In the genomic region with DNA sequence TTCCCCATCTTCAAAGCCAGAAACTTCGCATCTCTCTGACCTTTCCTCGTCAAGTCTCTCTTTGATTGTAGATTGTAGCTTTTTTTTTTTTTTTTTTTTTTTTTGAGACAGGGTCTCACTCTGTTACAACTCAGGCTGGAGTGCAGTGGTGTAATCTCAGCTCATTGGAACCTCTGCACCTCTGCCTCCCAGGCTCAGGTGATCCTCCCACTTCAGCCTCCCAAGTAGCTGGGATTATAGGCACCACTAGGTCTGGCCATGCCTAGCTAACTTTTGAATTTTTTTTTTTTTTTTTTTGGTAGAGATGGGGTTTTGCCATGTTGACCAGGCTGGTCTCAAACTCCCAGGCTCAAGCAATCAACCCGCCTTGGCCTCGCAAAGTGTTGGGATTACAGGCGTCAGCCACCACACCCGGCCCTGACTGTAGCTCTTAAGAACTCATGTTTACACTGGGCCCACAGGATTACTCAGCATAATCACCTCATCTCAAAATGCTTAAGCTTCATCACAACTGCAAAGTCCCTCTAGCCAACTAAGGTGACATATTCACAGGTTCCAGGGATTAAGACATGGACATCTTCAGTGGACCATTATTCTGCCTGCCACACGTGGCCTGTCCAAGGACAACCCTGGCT, we compare ENCODE assay signal across 1 cellular context.
TF ChIP-seq lines count a peak whose summit lies in the region.

No MANE protein-coding gene starts in this region.

TF ChIP-seq in K562, 482 proteins besides CTCF, POLR2A, EP300 and RAD21 (continued from another document and continues in another):
- TF ChIP-seq, protein P1, sequence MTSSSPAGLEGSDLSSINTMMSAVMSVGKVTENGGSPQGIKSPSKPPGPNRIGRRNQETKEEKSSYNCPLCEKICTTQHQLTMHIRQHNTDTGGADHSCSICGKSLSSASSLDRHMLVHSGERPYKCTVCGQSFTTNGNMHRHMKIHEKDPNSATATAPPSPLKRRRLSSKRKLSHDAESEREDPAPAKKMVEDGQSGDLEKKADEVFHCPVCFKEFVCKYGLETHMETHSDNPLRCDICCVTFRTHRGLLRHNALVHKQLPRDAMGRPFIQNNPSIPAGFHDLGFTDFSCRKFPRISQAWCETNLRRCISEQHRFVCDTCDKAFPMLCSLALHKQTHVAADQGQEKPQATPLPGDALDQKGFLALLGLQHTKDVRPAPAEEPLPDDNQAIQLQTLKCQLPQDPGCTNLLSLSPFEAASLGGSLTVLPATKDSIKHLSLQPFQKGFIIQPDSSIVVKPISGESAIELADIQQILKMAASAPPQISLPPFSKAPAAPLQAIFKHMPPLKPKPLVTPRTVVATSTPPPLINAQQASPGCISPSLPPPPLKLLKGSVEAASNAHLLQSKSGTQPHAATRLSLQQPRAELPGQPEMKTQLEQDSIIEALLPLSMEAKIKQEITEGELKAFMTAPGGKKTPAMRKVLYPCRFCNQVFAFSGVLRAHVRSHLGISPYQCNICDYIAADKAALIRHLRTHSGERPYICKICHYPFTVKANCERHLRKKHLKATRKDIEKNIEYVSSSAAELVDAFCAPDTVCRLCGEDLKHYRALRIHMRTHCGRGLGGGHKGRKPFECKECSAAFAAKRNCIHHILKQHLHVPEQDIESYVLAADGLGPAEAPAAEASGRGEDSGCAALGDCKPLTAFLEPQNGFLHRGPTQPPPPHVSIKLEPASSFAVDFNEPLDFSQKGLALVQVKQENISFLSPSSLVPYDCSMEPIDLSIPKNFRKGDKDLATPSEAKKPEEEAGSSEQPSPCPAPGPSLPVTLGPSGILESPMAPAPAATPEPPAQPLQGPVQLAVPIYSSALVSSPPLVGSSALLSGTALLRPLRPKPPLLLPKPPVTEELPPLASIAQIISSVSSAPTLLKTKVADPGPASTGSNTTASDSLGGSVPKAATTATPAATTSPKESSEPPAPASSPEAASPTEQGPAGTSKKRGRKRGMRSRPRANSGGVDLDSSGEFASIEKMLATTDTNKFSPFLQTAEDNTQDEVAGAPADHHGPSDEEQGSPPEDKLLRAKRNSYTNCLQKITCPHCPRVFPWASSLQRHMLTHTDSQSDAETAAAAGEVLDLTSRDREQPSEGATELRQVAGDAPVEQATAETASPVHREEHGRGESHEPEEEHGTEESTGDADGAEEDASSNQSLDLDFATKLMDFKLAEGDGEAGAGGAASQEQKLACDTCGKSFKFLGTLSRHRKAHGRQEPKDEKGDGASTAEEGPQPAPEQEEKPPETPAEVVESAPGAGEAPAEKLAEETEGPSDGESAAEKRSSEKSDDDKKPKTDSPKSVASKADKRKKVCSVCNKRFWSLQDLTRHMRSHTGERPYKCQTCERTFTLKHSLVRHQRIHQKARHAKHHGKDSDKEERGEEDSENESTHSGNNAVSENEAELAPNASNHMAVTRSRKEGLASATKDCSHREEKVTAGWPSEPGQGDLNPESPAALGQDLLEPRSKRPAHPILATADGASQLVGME (CRISPR knock-in tag; IDR thresholded peaks at IDR 0.05) = no peak
- TF ChIP-seq SETDB1 (IDR thresholded peaks at IDR 0.05; ENCODE audit: low read length) = no peak
- no peak for TF ChIP-seq ZNF780A (CRISPR knock-in tag; IDR thresholded peaks at IDR 0.05)
- no peak for TF ChIP-seq ZNF274 (IDR thresholded peaks at IDR 0.05; ENCODE audit: borderline replicate concordance, low read depth, low read length)
- no peak for TF ChIP-seq NFXL1 (CRISPR knock-in tag; IDR thresholded peaks at IDR 0.05)
- no peak for TF ChIP-seq CXXC5 (CRISPR knock-in tag; IDR thresholded peaks at IDR 0.05)
- no peak for TF ChIP-seq NR2C1 (IDR thresholded peaks at IDR 0.05)
- no peak for TF ChIP-seq NR2C1 (tag; IDR thresholded peaks at IDR 0.05)
- no peak for TF ChIP-seq ZSCAN32 (CRISPR knock-in tag; IDR thresholded peaks at IDR 0.05)
- no peak for TF ChIP-seq ZNF3 (CRISPR knock-in tag; IDR thresholded peaks at IDR 0.05)
- TF ChIP-seq HDAC2 (IDR thresholded peaks at IDR 0.05) = no peak
- 0 out of 2 replicates have a peak, but pooled peaks have one; percentile 39 for TF ChIP-seq ZNF384 (IDR thresholded peaks at IDR 0.05; ENCODE audit: low read depth, low read length)
- no peak for TF ChIP-seq ARID1B (IDR thresholded peaks at IDR 0.05)
- TF ChIP-seq, protein P2, sequence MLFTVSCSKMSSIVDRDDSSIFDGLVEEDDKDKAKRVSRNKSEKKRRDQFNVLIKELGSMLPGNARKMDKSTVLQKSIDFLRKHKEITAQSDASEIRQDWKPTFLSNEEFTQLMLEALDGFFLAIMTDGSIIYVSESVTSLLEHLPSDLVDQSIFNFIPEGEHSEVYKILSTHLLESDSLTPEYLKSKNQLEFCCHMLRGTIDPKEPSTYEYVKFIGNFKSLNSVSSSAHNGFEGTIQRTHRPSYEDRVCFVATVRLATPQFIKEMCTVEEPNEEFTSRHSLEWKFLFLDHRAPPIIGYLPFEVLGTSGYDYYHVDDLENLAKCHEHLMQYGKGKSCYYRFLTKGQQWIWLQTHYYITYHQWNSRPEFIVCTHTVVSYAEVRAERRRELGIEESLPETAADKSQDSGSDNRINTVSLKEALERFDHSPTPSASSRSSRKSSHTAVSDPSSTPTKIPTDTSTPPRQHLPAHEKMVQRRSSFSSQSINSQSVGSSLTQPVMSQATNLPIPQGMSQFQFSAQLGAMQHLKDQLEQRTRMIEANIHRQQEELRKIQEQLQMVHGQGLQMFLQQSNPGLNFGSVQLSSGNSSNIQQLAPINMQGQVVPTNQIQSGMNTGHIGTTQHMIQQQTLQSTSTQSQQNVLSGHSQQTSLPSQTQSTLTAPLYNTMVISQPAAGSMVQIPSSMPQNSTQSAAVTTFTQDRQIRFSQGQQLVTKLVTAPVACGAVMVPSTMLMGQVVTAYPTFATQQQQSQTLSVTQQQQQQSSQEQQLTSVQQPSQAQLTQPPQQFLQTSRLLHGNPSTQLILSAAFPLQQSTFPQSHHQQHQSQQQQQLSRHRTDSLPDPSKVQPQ (CRISPR knock-in tag; IDR thresholded peaks at IDR 0.05; ENCODE audit: borderline replicate concordance) = no peak
- no peak for TF ChIP-seq HNRNPUL1 (IDR thresholded peaks at IDR 0.05; ENCODE audit: low read length)
- TF ChIP-seq, protein P3, sequence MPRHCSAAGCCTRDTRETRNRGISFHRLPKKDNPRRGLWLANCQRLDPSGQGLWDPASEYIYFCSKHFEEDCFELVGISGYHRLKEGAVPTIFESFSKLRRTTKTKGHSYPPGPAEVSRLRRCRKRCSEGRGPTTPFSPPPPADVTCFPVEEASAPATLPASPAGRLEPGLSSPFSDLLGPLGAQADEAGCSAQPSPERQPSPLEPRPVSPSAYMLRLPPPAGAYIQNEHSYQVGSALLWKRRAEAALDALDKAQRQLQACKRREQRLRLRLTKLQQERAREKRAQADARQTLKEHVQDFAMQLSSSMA (CRISPR knock-in tag; IDR thresholded peaks at IDR 0.05) = no peak
- TF ChIP-seq CC2D1A (IDR thresholded peaks at IDR 0.05) = no peak
- TF ChIP-seq ZNF133 (CRISPR knock-in tag; IDR thresholded peaks at IDR 0.05) = no peak
- TF ChIP-seq GABPA (tag; conservative IDR thresholded peaks at IDR 0.05; ENCODE audit: low read depth) = no peak
- TF ChIP-seq ZNF551 (CRISPR knock-in tag; IDR thresholded peaks at IDR 0.05) = no peak
- TF ChIP-seq ZNF316 (IDR thresholded peaks at IDR 0.05) = peak; percentile 90
- no peak for TF ChIP-seq ILF3 (IDR thresholded peaks at IDR 0.05; ENCODE audit: borderline replicate concordance)
- no peak for TF ChIP-seq STAT5B (CRISPR knock-in tag; IDR thresholded peaks at IDR 0.05)
- TF ChIP-seq, protein P4, sequence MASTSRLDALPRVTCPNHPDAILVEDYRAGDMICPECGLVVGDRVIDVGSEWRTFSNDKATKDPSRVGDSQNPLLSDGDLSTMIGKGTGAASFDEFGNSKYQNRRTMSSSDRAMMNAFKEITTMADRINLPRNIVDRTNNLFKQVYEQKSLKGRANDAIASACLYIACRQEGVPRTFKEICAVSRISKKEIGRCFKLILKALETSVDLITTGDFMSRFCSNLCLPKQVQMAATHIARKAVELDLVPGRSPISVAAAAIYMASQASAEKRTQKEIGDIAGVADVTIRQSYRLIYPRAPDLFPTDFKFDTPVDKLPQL (IDR thresholded peaks at IDR 0.05; ENCODE audit: extremely low read depth, insufficient read length) = no peak
- no peak for TF ChIP-seq ZNF695 (CRISPR knock-in tag; IDR thresholded peaks at IDR 0.05)
- TF ChIP-seq ZNF785 (CRISPR knock-in tag; IDR thresholded peaks at IDR 0.05) = no peak
- TF ChIP-seq ZNF197 (CRISPR knock-in tag; IDR thresholded peaks at IDR 0.05; ENCODE audit: low read depth) = peak; percentile 55; the same call in 1 of the 2 replicates
- TF ChIP-seq SP1 (CRISPR knock-in tag; IDR thresholded peaks at IDR 0.05) = no peak; the same call in 1 of the 2 replicates
- no peak for TF ChIP-seq PYGO2 (tag; IDR thresholded peaks at IDR 0.05)
- TF ChIP-seq TRIM24 (IDR thresholded peaks at IDR 0.05) = no peak
- no peak for TF ChIP-seq PHF21A (IDR thresholded peaks at IDR 0.05; ENCODE audit: borderline replicate concordance, low read depth)
- TF ChIP-seq DACH1 (IDR thresholded peaks at IDR 0.05; ENCODE audit: partially characterized antibody) = no peak
- TF ChIP-seq FOXJ2 (tag; IDR thresholded peaks at IDR 0.05) = 0 out of 2 replicates have a peak, but pooled peaks have one; percentile 39
- TF ChIP-seq, protein P5, sequence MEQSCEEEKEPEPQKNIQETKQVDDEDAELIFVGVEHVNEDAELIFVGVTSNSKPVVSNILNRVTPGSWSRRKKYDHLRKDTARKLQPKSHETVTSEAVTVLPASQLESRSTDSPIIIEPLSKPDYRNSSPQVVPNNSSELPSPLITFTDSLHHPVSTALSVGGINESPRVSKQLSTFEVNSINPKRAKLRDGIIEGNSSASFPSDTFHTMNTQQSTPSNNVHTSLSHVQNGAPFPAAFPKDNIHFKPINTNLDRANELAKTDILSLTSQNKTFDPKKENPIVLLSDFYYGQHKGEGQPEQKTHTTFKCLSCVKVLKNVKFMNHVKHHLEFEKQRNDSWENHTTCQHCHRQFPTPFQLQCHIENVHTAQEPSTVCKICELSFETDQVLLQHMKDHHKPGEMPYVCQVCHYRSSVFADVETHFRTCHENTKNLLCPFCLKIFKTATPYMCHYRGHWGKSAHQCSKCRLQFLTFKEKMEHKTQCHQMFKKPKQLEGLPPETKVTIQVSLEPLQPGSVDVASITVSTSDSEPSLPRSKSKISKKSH (CRISPR knock-in tag; IDR thresholded peaks at IDR 0.05) = no peak
- no peak for TF ChIP-seq ZNF445 (CRISPR knock-in tag; IDR thresholded peaks at IDR 0.05; ENCODE audit: low read depth)
- TF ChIP-seq RB1 (IDR thresholded peaks at IDR 0.05; ENCODE audit: low read depth) = no peak
- TF ChIP-seq, protein P6, sequence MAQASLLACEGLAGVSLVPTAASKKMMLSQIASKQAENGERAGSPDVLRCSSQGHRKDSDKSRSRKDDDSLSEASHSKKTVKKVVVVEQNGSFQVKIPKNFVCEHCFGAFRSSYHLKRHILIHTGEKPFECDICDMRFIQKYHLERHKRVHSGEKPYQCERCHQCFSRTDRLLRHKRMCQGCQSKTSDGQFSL (CRISPR knock-in tag; IDR thresholded peaks at IDR 0.05) = no peak
- TF ChIP-seq, protein P6 (tag; IDR thresholded peaks at IDR 0.05) = no peak
- TF ChIP-seq MCM2 (IDR thresholded peaks at IDR 0.05; ENCODE audit: low read depth) = no peak
- TF ChIP-seq RNF2 (IDR thresholded peaks at IDR 0.05) = no peak
- no peak for TF ChIP-seq SRSF1 (IDR thresholded peaks at IDR 0.05; ENCODE audit: low read depth, low read length)
- TF ChIP-seq ZFP36 (IDR thresholded peaks at IDR 0.05; ENCODE audit: low read depth, low read length, partially characterized antibody) = no peak
- TF ChIP-seq, protein P7, sequence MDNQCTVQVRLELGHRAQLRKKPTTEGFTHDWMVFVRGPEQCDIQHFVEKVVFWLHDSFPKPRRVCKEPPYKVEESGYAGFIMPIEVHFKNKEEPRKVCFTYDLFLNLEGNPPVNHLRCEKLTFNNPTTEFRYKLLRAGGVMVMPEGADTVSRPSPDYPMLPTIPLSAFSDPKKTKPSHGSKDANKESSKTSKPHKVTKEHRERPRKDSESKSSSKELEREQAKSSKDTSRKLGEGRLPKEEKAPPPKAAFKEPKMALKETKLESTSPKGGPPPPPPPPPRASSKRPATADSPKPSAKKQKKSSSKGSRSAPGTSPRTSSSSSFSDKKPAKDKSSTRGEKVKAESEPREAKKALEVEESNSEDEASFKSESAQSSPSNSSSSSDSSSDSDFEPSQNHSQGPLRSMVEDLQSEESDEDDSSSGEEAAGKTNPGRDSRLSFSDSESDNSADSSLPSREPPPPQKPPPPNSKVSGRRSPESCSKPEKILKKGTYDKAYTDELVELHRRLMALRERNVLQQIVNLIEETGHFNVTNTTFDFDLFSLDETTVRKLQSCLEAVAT (IDR thresholded peaks at IDR 0.05) = no peak; a peak in 1 of 4 replicates
- no peak for TF ChIP-seq TBL1XR1 (IDR thresholded peaks at IDR 0.05; ENCODE audit: low read length in 2 of 2)
- TF ChIP-seq, protein P8, sequence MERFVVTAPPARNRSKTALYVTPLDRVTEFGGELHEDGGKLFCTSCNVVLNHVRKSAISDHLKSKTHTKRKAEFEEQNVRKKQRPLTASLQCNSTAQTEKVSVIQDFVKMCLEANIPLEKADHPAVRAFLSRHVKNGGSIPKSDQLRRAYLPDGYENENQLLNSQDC (CRISPR knock-in tag; IDR thresholded peaks at IDR 0.05) = no peak
- no peak for TF ChIP-seq CBX5 (IDR thresholded peaks at IDR 0.05; ENCODE audit: borderline replicate concordance, low read depth)
- no peak for TF ChIP-seq OTX1 (CRISPR knock-in tag; IDR thresholded peaks at IDR 0.05)
- TF ChIP-seq, protein P9, sequence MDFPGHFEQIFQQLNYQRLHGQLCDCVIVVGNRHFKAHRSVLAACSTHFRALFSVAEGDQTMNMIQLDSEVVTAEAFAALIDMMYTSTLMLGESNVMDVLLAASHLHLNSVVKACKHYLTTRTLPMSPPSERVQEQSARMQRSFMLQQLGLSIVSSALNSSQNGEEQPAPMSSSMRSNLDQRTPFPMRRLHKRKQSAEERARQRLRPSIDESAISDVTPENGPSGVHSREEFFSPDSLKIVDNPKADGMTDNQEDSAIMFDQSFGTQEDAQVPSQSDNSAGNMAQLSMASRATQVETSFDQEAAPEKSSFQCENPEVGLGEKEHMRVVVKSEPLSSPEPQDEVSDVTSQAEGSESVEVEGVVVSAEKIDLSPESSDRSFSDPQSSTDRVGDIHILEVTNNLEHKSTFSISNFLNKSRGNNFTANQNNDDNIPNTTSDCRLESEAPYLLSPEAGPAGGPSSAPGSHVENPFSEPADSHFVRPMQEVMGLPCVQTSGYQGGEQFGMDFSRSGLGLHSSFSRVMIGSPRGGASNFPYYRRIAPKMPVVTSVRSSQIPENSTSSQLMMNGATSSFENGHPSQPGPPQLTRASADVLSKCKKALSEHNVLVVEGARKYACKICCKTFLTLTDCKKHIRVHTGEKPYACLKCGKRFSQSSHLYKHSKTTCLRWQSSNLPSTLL (IDR thresholded peaks at IDR 0.05) = no peak
- TF ChIP-seq, protein P10, sequence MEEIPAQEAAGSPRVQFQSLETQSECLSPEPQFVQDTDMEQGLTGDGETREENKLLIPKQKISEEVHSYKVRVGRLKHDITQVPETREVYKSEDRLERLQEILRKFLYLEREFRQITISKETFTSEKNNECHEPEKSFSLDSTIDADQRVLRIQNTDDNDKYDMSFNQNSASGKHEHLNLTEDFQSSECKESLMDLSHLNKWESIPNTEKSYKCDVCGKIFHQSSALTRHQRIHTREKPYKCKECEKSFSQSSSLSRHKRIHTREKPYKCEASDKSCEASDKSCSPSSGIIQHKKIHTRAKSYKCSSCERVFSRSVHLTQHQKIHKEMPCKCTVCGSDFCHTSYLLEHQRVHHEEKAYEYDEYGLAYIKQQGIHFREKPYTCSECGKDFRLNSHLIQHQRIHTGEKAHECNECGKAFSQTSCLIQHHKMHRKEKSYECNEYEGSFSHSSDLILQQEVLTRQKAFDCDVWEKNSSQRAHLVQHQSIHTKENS (CRISPR knock-in tag; IDR thresholded peaks at IDR 0.05) = no peak
- no peak for TF ChIP-seq NR2C2 (CRISPR knock-in tag; IDR thresholded peaks at IDR 0.05)
- TF ChIP-seq NR2C2 (tag; IDR thresholded peaks at IDR 0.05) = 0 out of 2 replicates have a peak, but pooled peaks have one; percentile 38
